9 cellular contexts compared by ENCODE assay signal in genomic region chr20:47330933-47331708, GRCh38. TPM values are rescaled to one million over a fixed set of nuclear protein-coding genes. Genes with fewer than 3 reads are reported as not detected.
DNase-seq lines count a peak whose midpoint lies in the region; ATAC-seq, FAIRE-seq and TF ChIP-seq lines count a peak whose summit lies in the region.
"Had no signal": no experiment of that assay in that cellular context is flagged by ENCODE, and none has a peak within 500 bp of the region (broad histone marks: within the 10 kb centered on the region; RNA-seq: fewer than 3 reads in every experiment).

No MANE protein-coding gene starts in this region.

- no peaks in the 10 kb centered on the region for H3K9me3 Mint-ChIP-seq in activated naive CD4-positive, alpha-beta T cell treated with anti-CD3 and anti-CD28 coated beads, Interleukin-2, amount 50 U/mL, for 24 hours

- intact Hi-C loops in ascending aorta (cut with DNase I) = loop anchor here (1.0 kb wide), 1 partner anchor 12 kb away; no protein-coding TSS in a partner anchor
- intact Hi-C loops in HepG2 (cut with micrococcal nuclease; ENCODE audit: unreplicated experiment) = no loop called here

- peak overlapping the region; percentile 82 to 84 for H3K27ac ChIP-seq in ascending aorta
- H3K27ac ChIP-seq in HepG2 (ENCODE audit: extremely low read length, insufficient read depth, low read length) = peak overlapping the region; percentile 38
- peak overlapping the region; percentile 16 to 89 (median 74) for H3K27ac ChIP-seq in upper lobe of left lung

- in situ Hi-C loops in HepG2 (cut with HindIII; ENCODE audit: extremely low pct_ligation_motif_present, low pct_unique_long_range_greater_than_20kb) = no loop called here

- H3K4me1 ChIP-seq in ascending aorta (peaks cover 12 to 51% of the 10 kb centered on the region in 2 donors), HepG2 (ENCODE audit: insufficient read depth, low read length) (peaks cover 100% of the 10 kb centered on the region), upper lobe of left lung (peaks cover 40 to 69% (median 61%) of the 10 kb centered on the region in 4 donors)

- H3K4me3 ChIP-seq in ascending aorta (no peak overlapping the region), HepG2 (replicated peaks in 1 of 3; ENCODE audit: insufficient read depth in 1 of 3, low read depth in 2 of 3, low read length in 3 of 3) (no peak overlapping the region), upper lobe of left lung (no peak overlapping the region)

- H3K27ac Mint-ChIP-seq in activated naive CD4-positive, alpha-beta T cell treated with anti-CD3 and anti-CD28 coated beads, Interleukin-2, amount 50 U/mL, for 24 hours = peak overlapping the region; percentile 52

- no peak overlapping the region for H3K4me2 ChIP-seq in HepG2 (ENCODE audit: low read depth, low read length)

- CTCF ChIA-PET in HepG2 (lab: Yijun Ruan, JAX; ENCODE audit: low intra/inter-chr PET ratio, low total read pairs) = no interaction called here

- H3K79me2 ChIP-seq in HepG2 (ENCODE audit: insufficient read depth, low read length) = peaks cover 99% of the 10 kb centered on the region

- H3K36me3 Mint-ChIP-seq in activated naive CD4-positive, alpha-beta T cell treated with anti-CD3 and anti-CD28 coated beads, Interleukin-2, amount 50 U/mL, for 24 hours = peaks cover 10% of the 10 kb centered on the region

- H3K4me3 Mint-ChIP-seq in activated naive CD4-positive, alpha-beta T cell treated with anti-CD3 and anti-CD28 coated beads, Interleukin-2, amount 50 U/mL, for 24 hours = peak overlapping the region; percentile 30

- no TSS peak for BruUV-seq in HepG2 (replicated peaks; lab: Mats Ljungman, UMichigan)

- DNase-seq in activated naive CD4-positive, alpha-beta T cell (lab: John Stamatoyannopoulos, UW) = no peak
- DNase-seq in ascending aorta (ENCODE audit: low spot score in 2 of 2) (peak in 1 of 2 donors; percentile 73), HepG2 (ENCODE audit: low spot score) (no peak), upper lobe of left lung (no peak), NCI-H1417 treated with DMSO at 0.1 percent for 48 hours (lab: John Stamatoyannopoulos, UW) (no peak)
- DNase-seq in activated CD4-positive, alpha-beta T cell treated with anti-CD3 and anti-CD28 coated beads for 4 hours = no peak
- DNase-seq: DND-41 had no signal

- H3K9me3 ChIP-seq in ascending aorta = no peaks in the 10 kb centered on the region
- H3K9me3 ChIP-seq in HepG2 (ENCODE audit: low read length) = no peaks in the 10 kb centered on the region
- no peaks in the 10 kb centered on the region for H3K9me3 ChIP-seq in upper lobe of left lung

- 94% methylated on average over 10 of the region's 10 CpGs for WGBS in HepG2 (ENCODE audit: low lambda C conversion rate)
- WGBS in upper lobe of left lung, 2 donors = 77% methylated on average over 10 of the region's 10 CpGs

- no peak for ATAC-seq in HepG2
- peak in 1 of 2 donors; percentile 38 for ATAC-seq in upper lobe of left lung (ENCODE audit: low FRiP score in 2 of 2)
- no peak for ATAC-seq in HG03460 (IDR thresholded peaks at IDR 0.05; ENCODE audit: unreplicated experiment)

- no peaks in the 10 kb centered on the region for H3K27me3 Mint-ChIP-seq in activated naive CD4-positive, alpha-beta T cell treated with anti-CD3 and anti-CD28 coated beads, Interleukin-2, amount 50 U/mL, for 24 hours

- POLR2A ChIA-PET in HepG2 (lab: Yijun Ruan, JAX) = interaction anchor here (1.1 to 23.7 kb wide), 3 partner anchors 9 to 41 kb away, joined by 3 to 624 read pairs (median 8); partner anchors contain the start of gene ZMYND8

- TF ChIP-seq CTCF in ascending aorta (IDR thresholded peaks at IDR 0.05) (no peak), HepG2 (CRISPR knock-in tag; IDR thresholded peaks at IDR 0.05) (no peak), upper lobe of left lung (IDR thresholded peaks at IDR 0.05) (no peak)

- no peak for TF ChIP-seq EP300 in HepG2 (IDR thresholded peaks at IDR 0.05; ENCODE audit: low read depth in 2 of 2, low read length in 2 of 2)
- no peak for TF ChIP-seq EP300 in HepG2 (CRISPR knock-in tag; IDR thresholded peaks at IDR 0.05; ENCODE audit: borderline replicate concordance)
- TF ChIP-seq EP300 in upper lobe of left lung (IDR thresholded peaks at IDR 0.05) = no peak

- no peak overlapping the region for H2AFZ ChIP-seq in HepG2 (ENCODE audit: low read length)

- H3K4me1 Mint-ChIP-seq in activated naive CD4-positive, alpha-beta T cell treated with anti-CD3 and anti-CD28 coated beads, Interleukin-2, amount 50 U/mL, for 24 hours = peaks cover 76% of the 10 kb centered on the region

- peaks cover 95% of the 10 kb centered on the region for H4K20me1 ChIP-seq in HepG2 (ENCODE audit: insufficient read depth, low read length)

- FAIRE-seq in HepG2 (lab: Jason Lieb, UNC) = no peak

- H3K36me3 ChIP-seq in ascending aorta (no peaks in the 10 kb centered on the region), HepG2 (replicated peaks in 1 of 2; ENCODE audit: control insufficient read depth in 1 of 2, insufficient read depth in 2 of 2, low read length in 2 of 2) (peaks cover 35 to 77% of the 10 kb centered on the region in 2 experiments), upper lobe of left lung (no peaks in the 10 kb centered on the region)

- H3K9ac ChIP-seq in HepG2 (ENCODE audit: insufficient read depth, low read depth, low read length) = no peak overlapping the region

- H3K27me3 ChIP-seq in ascending aorta = no peaks in the 10 kb centered on the region
- no peaks in the 10 kb centered on the region for H3K27me3 ChIP-seq in HepG2 (ENCODE audit: control insufficient read depth in 1 of 2, insufficient read depth in 2 of 2, low read length in 2 of 2)
- no peaks in the 10 kb centered on the region for H3K27me3 ChIP-seq in upper lobe of left lung

- TF ChIP-seq RAD21 in HepG2 (CRISPR knock-in tag; IDR thresholded peaks at IDR 0.05) = no peak

- TF ChIP-seq POLR2A in HepG2 (IDR thresholded peaks at IDR 0.05; ENCODE audit: insufficient read depth in 1 of 2, low read depth in 2 of 2, low read length in 2 of 2) (no peak), upper lobe of left lung (IDR thresholded peaks at IDR 0.05) (no peak)

TF ChIP-seq in HepG2, 621 proteins besides CTCF, POLR2A, EP300 and RAD21 (continues in another document):
- TF ChIP-seq SAP130 (CRISPR knock-in tag; IDR thresholded peaks at IDR 0.05; ENCODE audit: low read depth) (0 out of 2 replicates have a peak, but pooled peaks have one; percentile 29), RARA (CRISPR knock-in tag; IDR thresholded peaks at IDR 0.05) (peak; percentile 38; the same call in 1 of the 2 replicates), HMG20A (CRISPR knock-in tag; IDR thresholded peaks at IDR 0.05; ENCODE audit: borderline replicate concordance) (0 out of 2 replicates have a peak, but pooled peaks have one; percentile 14), ZNF280D (CRISPR knock-in tag; IDR thresholded peaks at IDR 0.05) (no peak)

RNA-seq across cellular contexts. Expression of gene ZMYND8, which starts 25.4 kb away (rescaled TPM):
- total RNA-seq in ascending aorta (23.2 TPM), HepG2 (2016; rRNA removed; fragmentation: Illumina TruSeq; extraction: Trizol) (53.9 and 71.9 TPM in 2 replicates), upper lobe of left lung (100 to 1,000 TPM in 1 of 6 donors, 10 to 100 TPM in 5; 24.6 to 120 (median 51.8) TPM)
- total RNA-seq in HepG2 (2016; cell fraction: cytosol; rRNA removed; fragmentation: Illumina TruSeq; extraction: Trizol; ENCODE audit: low read depth) = 45.3 and 50.7 TPM in 2 replicates
- total RNA-seq in HepG2 (2016; cell fraction: insoluble cytoplasmic fraction; rRNA removed; fragmentation: Illumina TruSeq; extraction: Trizol) = 54.7 and 64.5 TPM in 2 replicates
- total RNA-seq in HepG2 (2016; cell fraction: membrane; rRNA removed; fragmentation: Illumina TruSeq; extraction: Trizol) = 30.6 and 34.0 TPM in 2 replicates
- 90.9 and 106 TPM in 2 replicates for total RNA-seq in HepG2 (2016; cell fraction: nucleus; rRNA removed; fragmentation: Illumina TruSeq; extraction: Trizol)
- polyA plus RNA-seq in HepG2 (2011; rRNA removed) = 81.4 and 84.7 TPM in 2 replicates
- polyA plus RNA-seq in HepG2 (2011; cell fraction: cytosol; rRNA removed) = 41.2 and 45.2 TPM in 2 replicates
- polyA plus RNA-seq in HepG2 (2011; cell fraction: nucleus; rRNA removed) = 139 and 149 TPM in 2 replicates
- polyA plus RNA-seq in HepG2 (2012) = 50.4 and 60.2 TPM in 2 replicates
- 1.9 and 2.5 TPM in 2 replicates for polyA plus RNA-seq in HepG2 (2016; cell fraction: cytosol; fragmentation: Illumina TruSeq; extraction: Trizol; ENCODE audit: low read depth)
- 42.7 and 55.7 TPM in 2 replicates for polyA plus RNA-seq in HepG2 (2016; cell fraction: insoluble cytoplasmic fraction; fragmentation: Illumina TruSeq; extraction: Trizol; ENCODE audit: low read depth)
- polyA plus RNA-seq in HepG2 (2016; cell fraction: membrane; fragmentation: Illumina TruSeq; extraction: Trizol; ENCODE audit: low read depth) = 7.9 and 9.1 TPM in 2 replicates
- polyA plus RNA-seq in HepG2 (2016; cell fraction: nucleus; fragmentation: Illumina TruSeq; extraction: Trizol; ENCODE audit: insufficient read depth, low read depth) = 103 and 106 TPM in 2 replicates
- polyA minus RNA-seq in HepG2 (2011; rRNA and poly(A)+ RNA removed; ENCODE audit: low replicate concordance) = 14.1 and 79.4 TPM in 2 replicates
- 66.7 and 69.5 TPM in 2 replicates for polyA minus RNA-seq in HepG2 (2011; cell fraction: cytosol; rRNA and poly(A)+ RNA removed)
- 190 and 220 TPM in 2 replicates for polyA minus RNA-seq in HepG2 (2011; cell fraction: nucleus; rRNA and poly(A)+ RNA removed)
